ENCODE assay signal across 9 cellular contexts in genomic region chr14:64464695-64465094, GRCh38. TPM values are rescaled to one million over a fixed set of nuclear protein-coding genes. Genes with fewer than 3 reads are reported as not detected.
DNase-seq lines count a peak whose midpoint lies in the region; ATAC-seq and TF ChIP-seq lines count a peak whose summit lies in the region.
"Had no signal": no experiment of that assay in that cellular context is flagged by ENCODE, and none has a peak within 500 bp of the region (broad histone marks: within the 10 kb centered on the region; RNA-seq: fewer than 3 reads in every experiment).

No MANE protein-coding gene starts in this region.

- in situ Hi-C loops in GM23248 (cut with MboI), result no loop called here

- peaks cover 20% of the 10 kb centered on the region; the same call in 1 of the 2 replicates for H3F3A ChIP-seq in GM23248 (ENCODE audit: insufficient read depth)

- H4K20me1 ChIP-seq in GM23248 (ENCODE audit: insufficient read depth), result no peaks in the 10 kb centered on the region

- no peak for TF ChIP-seq POLR2A in Peyer's patch (IDR thresholded peaks at IDR 0.05)
- TF ChIP-seq POLR2A in esophagus squamous epithelium (IDR thresholded peaks at IDR 0.05), result no peak
- no peak for TF ChIP-seq POLR2A in GM18505 (IDR thresholded peaks at IDR 0.05; ENCODE audit: borderline replicate concordance, extremely low read depth, insufficient read depth, insufficient read length)

- peak overlapping the region; percentile 49 for H3K9ac ChIP-seq in GM23248

- peak overlapping the region; percentile 92 for H3K4me2 ChIP-seq in GM23248 (ENCODE audit: unreplicated experiment)

- intact Hi-C loops in esophagus squamous epithelium (cut with DNase I), result no loop called here

- H2AFZ ChIP-seq in GM23248, result peak overlapping the region; percentile 79

- H3K9me2 ChIP-seq in GM23248 (ENCODE audit: insufficient read depth), result no peaks in the 10 kb centered on the region

- H3K27ac ChIP-seq in GM23248, result no peak overlapping the region
- peak overlapping the region; percentile 62 to 83 (median 70) for H3K27ac ChIP-seq in Peyer's patch
- H3K27ac ChIP-seq in esophagus squamous epithelium, result peak overlapping the region in 2 of 4 donors; percentile 15 to 63
- H3K27ac ChIP-seq: neutrophil had no signal

- DNase-seq in BE2C, result no peak
- DNase-seq in GM23248, result no peak
- no peak for DNase-seq in Peyer's patch
- no peak for DNase-seq in esophagus squamous epithelium (lab: John Stamatoyannopoulos, UW)
- DNase-seq in retinal pigment epithelial cell (ENCODE audit: low read depth), result no peak
- DNase-seq in cortex of kidney (lab: John Stamatoyannopoulos, UW), result no peak

- H3K79me2 ChIP-seq in GM23248 (ENCODE audit: insufficient read depth), result no peaks in the 10 kb centered on the region

- H3K36me3 ChIP-seq in BE2C (peaks cover 10% of the 10 kb centered on the region), GM23248 (ENCODE audit: low read depth) (no peaks in the 10 kb centered on the region), Peyer's patch (peaks cover 0 to 4% (median 0%) of the 10 kb centered on the region in 3 donors), esophagus squamous epithelium (peaks cover 0 to 13% (median 0%) of the 10 kb centered on the region in 3 donors)
- H3K36me3 ChIP-seq: neutrophil had no signal

- WGBS in GM23248 (ENCODE audit: low coverage in 1 of 2, low lambda C conversion rate in 2 of 2, missing lambda C conversion rate in 2 of 2), 2 experiments, result 20 to 26% methylated on average over 7 of the region's 7 CpGs
- WGBS in esophagus squamous epithelium, 2 donors, result 12 to 22% methylated on average over 7 of the region's 7 CpGs

- H3K27me3 ChIP-seq in BE2C (no peaks in the 10 kb centered on the region), GM23248 (replicated peaks; ENCODE audit: insufficient read depth) (no peaks in the 10 kb centered on the region), Peyer's patch (no peaks in the 10 kb centered on the region), esophagus squamous epithelium (no peaks in the 10 kb centered on the region)

- ATAC-seq in GM18505 (IDR thresholded peaks at IDR 0.05; ENCODE audit: unreplicated experiment), result no peak
- ATAC-seq in HG02885 (IDR thresholded peaks at IDR 0.05; ENCODE audit: poor library complexity, unreplicated experiment), result no peak

- no peaks in the 10 kb centered on the region for H3K9me3 ChIP-seq in BE2C
- no peaks in the 10 kb centered on the region for H3K9me3 ChIP-seq in GM23248 (ENCODE audit: low read depth)
- H3K9me3 ChIP-seq in Peyer's patch, result no peaks in the 10 kb centered on the region
- no peaks in the 10 kb centered on the region for H3K9me3 ChIP-seq in esophagus squamous epithelium
- H3K9me3 ChIP-seq: neutrophil had no signal

- TF ChIP-seq CTCF in BE2C (IDR thresholded peaks at IDR 0.05; ENCODE audit: low read depth, low read length) (no peak), Peyer's patch (IDR thresholded peaks at IDR 0.05) (no peak), esophagus squamous epithelium (IDR thresholded peaks at IDR 0.05) (no peak), retinal pigment epithelial cell (conservative IDR thresholded peaks at IDR 0.05; ENCODE audit: low read depth, low read length) (no peak)

- peak overlapping the region; percentile 64 for H3K4me3 ChIP-seq in BE2C (ENCODE audit: low read depth, low read length)
- peak overlapping the region; percentile 79 for H3K4me3 ChIP-seq in GM23248
- H3K4me3 ChIP-seq in Peyer's patch, result peak overlapping the region; percentile 69 to 89 (median 77)
- H3K4me3 ChIP-seq in esophagus squamous epithelium, result peak overlapping the region; percentile 38 to 85 (median 74)
- H3K4me3 ChIP-seq in retinal pigment epithelial cell (ENCODE audit: low read length), result peak overlapping the region; percentile 75

- H3K4me1 ChIP-seq in BE2C (peaks cover 13% of the 10 kb centered on the region), GM23248 (ENCODE audit: insufficient read depth) (no peaks in the 10 kb centered on the region), Peyer's patch (peaks cover 0 to 5% (median 4%) of the 10 kb centered on the region in 4 donors), esophagus squamous epithelium (peaks cover 0 to 21% (median 9%) of the 10 kb centered on the region in 3 donors)

RNA-seq across cellular contexts. Expression of gene AKAP5, which starts 0.6 kb away (rescaled TPM):
- 2.6 TPM for polyA plus RNA-seq in BE2C (2012; ENCODE audit: insufficient read depth, insufficient read length, low read depth)
- total RNA-seq in GM23248 (2014; rRNA removed; shearing (Covaris generic)), result 0.22 and 0.89 TPM in 2 replicates
- 0.08 and 0.19 TPM in 2 replicates for polyA plus RNA-seq in GM23248 (2016; fragmentation: Nextera tagmentation; extraction: Ambion mirVana)
- 1 to 10 TPM in 3 of 4 donors, under 1 TPM in 1; 0.57 to 2.8 (median 2.4) TPM for total RNA-seq in Peyer's patch
- under 1 TPM in 2 of 4 donors, not detected in 2; 0.04 to 0.38 TPM for total RNA-seq in esophagus squamous epithelium

RNA-seq across cellular contexts. Expression of gene ZBTB25, which starts 38.9 kb away (rescaled TPM):
- polyA plus RNA-seq in BE2C (2012; ENCODE audit: insufficient read depth, insufficient read length, low read depth), result 4.6 TPM
- total RNA-seq in GM23248 (2014; rRNA removed; shearing (Covaris generic)), result 3.6 and 7.0 TPM in 2 replicates
- 8.0 and 12.5 TPM in 2 replicates for polyA plus RNA-seq in GM23248 (2016; fragmentation: Nextera tagmentation; extraction: Ambion mirVana)
- total RNA-seq in Peyer's patch, result 10 to 100 TPM in 3 of 4 donors, 1 to 10 TPM in 1; 4.2 to 12.1 (median 11.4) TPM
- 1 to 10 TPM; 2.4 to 8.0 (median 3.1) TPM for total RNA-seq in esophagus squamous epithelium

RNA-seq across cellular contexts. Expression of gene ZBTB1, which starts 39.9 kb away (rescaled TPM):
- polyA plus RNA-seq in BE2C (2012; ENCODE audit: insufficient read depth, insufficient read length, low read depth), result 19.4 TPM
- 46.9 and 60.0 TPM in 2 replicates for total RNA-seq in GM23248 (2014; rRNA removed; shearing (Covaris generic))
- 37.5 and 39.1 TPM in 2 replicates for polyA plus RNA-seq in GM23248 (2016; fragmentation: Nextera tagmentation; extraction: Ambion mirVana)
- 10 to 100 TPM; 32.6 to 75.1 (median 49.1) TPM for total RNA-seq in Peyer's patch
- total RNA-seq in esophagus squamous epithelium, result 10 to 100 TPM; 17.8 to 41.8 (median 23.9) TPM
